20 cellular contexts compared by ENCODE assay signal in the genomic region with DNA sequence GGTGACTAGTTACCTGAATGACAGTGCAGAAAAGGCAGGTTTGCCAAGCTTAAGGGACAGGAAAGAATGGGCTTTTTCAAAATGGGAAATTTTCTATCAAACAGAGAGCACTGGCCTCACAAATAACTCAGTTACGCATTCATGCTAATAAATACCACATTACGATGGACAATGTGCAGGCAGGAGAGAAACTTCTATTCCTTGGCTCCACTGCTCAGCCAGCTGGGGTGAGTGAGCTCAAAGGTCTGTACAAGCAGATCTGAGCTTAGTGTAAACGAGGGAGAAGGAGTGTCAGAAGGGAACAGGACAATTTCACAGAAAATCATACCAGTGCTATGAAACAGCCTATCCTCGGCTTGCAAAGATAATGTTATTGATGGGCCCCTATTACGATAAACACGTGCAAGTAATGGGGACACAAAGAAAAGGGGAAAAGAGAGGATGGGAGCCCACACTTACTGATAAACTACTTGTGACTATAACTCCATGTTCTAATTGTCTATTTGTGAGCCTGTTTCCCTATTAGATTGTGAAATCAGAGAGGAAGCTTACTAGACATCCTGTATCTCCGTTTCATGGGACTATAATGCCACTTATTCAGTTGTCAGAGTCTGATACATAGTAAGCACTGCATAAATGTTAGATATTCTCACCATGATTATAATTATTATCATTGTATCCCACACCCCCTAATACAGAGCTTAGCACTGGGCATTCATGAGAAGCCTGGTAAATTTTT. TPM values are rescaled to one million over a fixed set of nuclear protein-coding genes. Genes with fewer than 3 reads are reported as not detected.
DNase-seq lines count a peak whose midpoint lies in the region; ATAC-seq and TF ChIP-seq lines count a peak whose summit lies in the region.
"Had no signal": no experiment of that assay in that cellular context is flagged by ENCODE, and none has a peak within 500 bp of the region (broad histone marks: within the 10 kb centered on the region; RNA-seq: fewer than 3 reads in every experiment).

No MANE protein-coding gene starts in this region.

- H3K9me3 Mint-ChIP-seq in CD4-positive, alpha-beta memory T cell = peaks cover 0 to 4% (median 0%) of the 10 kb centered on the region in 8 donors
- no peaks in the 10 kb centered on the region for H3K9me3 Mint-ChIP-seq in activated T-helper 17 cell treated with anti-CD3 and anti-CD28 coated beads, Interleukin-2, amount 50 U/mL, for 72 hours

- H3K4me1 ChIP-seq in SJCRH30 (peaks cover 43% of the 10 kb centered on the region), esophagus squamous epithelium (peaks cover 0 to 16% (median 0%) of the 10 kb centered on the region in 3 donors), stomach smooth muscle (ENCODE audit: control insufficient read depth, insufficient read depth, low read length) (peaks cover 22% of the 10 kb centered on the region)
- H3K4me1 ChIP-seq in CD4-positive, alpha-beta memory T cell (ENCODE audit: insufficient read depth, low read length) = no peaks in the 10 kb centered on the region

- peaks cover 25% of the 10 kb centered on the region for H3K9me3 ChIP-seq in SJCRH30 (replicated peaks)
- H3K9me3 ChIP-seq in esophagus squamous epithelium = no peaks in the 10 kb centered on the region
- H3K9me3 ChIP-seq in stomach smooth muscle (ENCODE audit: control insufficient read depth in 2 of 2, low read length in 2 of 2) = no peaks in the 10 kb centered on the region
- no peaks in the 10 kb centered on the region for H3K9me3 ChIP-seq in CD4-positive, alpha-beta memory T cell (ENCODE audit: control insufficient read depth in 1 of 2, low read length in 2 of 2)
- H3K9me3 ChIP-seq: adrenal gland, thoracic aorta had no signal

- H3K27ac Mint-ChIP-seq in CD4-positive, alpha-beta memory T cell = no peak overlapping the region
- no peak overlapping the region for H3K27ac Mint-ChIP-seq in activated T-helper 17 cell treated with anti-CD3 and anti-CD28 coated beads, Interleukin-2, amount 50 U/mL, for 72 hours
- H3K27ac Mint-ChIP-seq: CD4-positive, CD25-positive, alpha-beta regulatory T cell had no signal

- H3K27ac ChIP-seq in SJCRH30 (peak overlapping the region; percentile 99), esophagus squamous epithelium (peak overlapping the region in 3 of 4 donors; percentile 53 to 63 (median 63)), stomach smooth muscle (ENCODE audit: low read length) (peak overlapping the region; percentile 13)
- no peak overlapping the region for H3K27ac ChIP-seq in CD4-positive, alpha-beta memory T cell (ENCODE audit: low read depth, low read length)
- H3K27ac ChIP-seq: dorsolateral prefrontal cortex, epithelial cell of prostate, thoracic aorta had no signal

- POLR2A ChIA-PET in CD4-positive, alpha-beta memory T cell (lab: Charles Lee; ENCODE audit: partially characterized antibody) = no interaction called here

- CTCF ChIA-PET in CD4-positive, alpha-beta memory T cell (lab: Charles Lee; ENCODE audit: partially characterized antibody) = interaction anchor here (0.9 kb wide), 1 partner anchor 84 kb away, joined by 3 read pairs; no protein-coding TSS in a partner anchor

- H3K27me3 ChIP-seq in SJCRH30 (no peaks in the 10 kb centered on the region), esophagus squamous epithelium (no peaks in the 10 kb centered on the region), stomach smooth muscle (ENCODE audit: control insufficient read depth in 1 of 2, insufficient read depth in 2 of 2, low read length in 2 of 2) (no peaks in the 10 kb centered on the region)
- H3K27me3 ChIP-seq in CD4-positive, alpha-beta memory T cell (ENCODE audit: insufficient read depth, low read length) = no peaks in the 10 kb centered on the region
- H3K27me3 ChIP-seq: adrenal gland, dorsolateral prefrontal cortex, MG63 had no signal

- WGBS in esophagus squamous epithelium, 2 donors = 69 to 78% methylated on average over 7 of the region's 7 CpGs

- peaks cover 5 to 16% of the 10 kb centered on the region in 2 donors for H3K27me3 Mint-ChIP-seq in CD4-positive, alpha-beta memory T cell
- peaks cover 5% of the 10 kb centered on the region for H3K27me3 Mint-ChIP-seq in activated T-helper 17 cell treated with anti-CD3 and anti-CD28 coated beads, Interleukin-2, amount 50 U/mL, for 72 hours

- TF ChIP-seq POLR2A in esophagus squamous epithelium (IDR thresholded peaks at IDR 0.05) = no peak

- no peak for ATAC-seq in HG03095 (IDR thresholded peaks at IDR 0.05; ENCODE audit: unreplicated experiment)
- ATAC-seq in activated T-helper 17 cell treated with anti-CD3 and anti-CD28 coated beads, Interleukin-2, amount 50 U/mL, for 72 hours (replicated peaks) = no peak

- TF ChIP-seq CTCF in esophagus squamous epithelium (IDR thresholded peaks at IDR 0.05) = no peak

- no peaks in the 10 kb centered on the region for H3K4me1 Mint-ChIP-seq in CD4-positive, alpha-beta memory T cell
- no peaks in the 10 kb centered on the region for H3K4me1 Mint-ChIP-seq in activated T-helper 17 cell treated with anti-CD3 and anti-CD28 coated beads, Interleukin-2, amount 50 U/mL, for 72 hours
- H3K4me1 Mint-ChIP-seq: CD4-positive, CD25-positive, alpha-beta regulatory T cell had no signal

- H3K4me3 ChIP-seq in SJCRH30 (no peak overlapping the region), esophagus squamous epithelium (no peak overlapping the region), stomach smooth muscle (ENCODE audit: low read length in 2 of 2) (peak overlapping the region in 1 of 2 donors; percentile 23)
- H3K4me3 ChIP-seq in CD4-positive, alpha-beta memory T cell (ENCODE audit: low read length in 2 of 2) = no peak overlapping the region
- H3K4me3 ChIP-seq: adrenal gland, dorsolateral prefrontal cortex, GM23248, MG63, thoracic aorta had no signal

- H3K36me3 ChIP-seq in SJCRH30 (peaks cover 53% of the 10 kb centered on the region), esophagus squamous epithelium (peaks cover 0 to 32% (median 0%) of the 10 kb centered on the region in 3 donors), stomach smooth muscle (ENCODE audit: control insufficient read depth in 2 of 2, insufficient read depth in 2 of 2, low read length in 2 of 2) (peaks cover 7 to 8% of the 10 kb centered on the region in 2 donors)
- H3K36me3 ChIP-seq in CD4-positive, alpha-beta memory T cell (ENCODE audit: insufficient read depth, low read length) = no peaks in the 10 kb centered on the region
- H3K36me3 ChIP-seq: adrenal gland, thoracic aorta had no signal

- intact Hi-C loops in esophagus squamous epithelium (cut with DNase I) = no loop called here
- intact Hi-C loops in CD4-positive, alpha-beta memory T cell (cut with micrococcal nuclease) = no loop called here

- H3K36me3 Mint-ChIP-seq in CD4-positive, alpha-beta memory T cell = no peaks in the 10 kb centered on the region
- no peaks in the 10 kb centered on the region for H3K36me3 Mint-ChIP-seq in activated T-helper 17 cell treated with anti-CD3 and anti-CD28 coated beads, Interleukin-2, amount 50 U/mL, for 72 hours (ENCODE audit: low read depth)
- H3K36me3 Mint-ChIP-seq: CD4-positive, CD25-positive, alpha-beta regulatory T cell had no signal

- peak overlapping the region in 1 of 2 donors; percentile 30 for H3K9ac ChIP-seq in stomach smooth muscle (ENCODE audit: low read length in 2 of 2)
- H3K9ac ChIP-seq: GM23248 had no signal

- H3K4me3 Mint-ChIP-seq in CD4-positive, alpha-beta memory T cell = no peak overlapping the region
- H3K4me3 Mint-ChIP-seq in activated T-helper 17 cell treated with anti-CD3 and anti-CD28 coated beads, Interleukin-2, amount 50 U/mL, for 72 hours = no peak overlapping the region
- H3K4me3 Mint-ChIP-seq: CD4-positive, CD25-positive, alpha-beta regulatory T cell had no signal

- DNase-seq in SJCRH30 (no peak), esophagus squamous epithelium (lab: John Stamatoyannopoulos, UW) (no peak), lung microvascular endothelial cell (ENCODE audit: low read depth in 2 of 2) (peak; percentile 21 to 58), NCI-H187 (lab: John Stamatoyannopoulos, UW) (no peak)
- no peak for DNase-seq in CD4-positive, alpha-beta memory T cell
- DNase-seq: activated CD4-positive, alpha-beta T cell treated with anti-CD3 and anti-CD28 coated beads for 48 hours; activated CD8-positive, alpha-beta memory T cell treated with anti-CD3 and anti-CD28 coated beads, Interleukin-2, amount 50 U/mL, for 4 hours; activated effector memory CD4-positive, alpha-beta T cell treated with Interleukin-2 at 50 U/mL for 16 hours; adrenal gland; caudate nucleus; CD4-positive, CD25-positive, alpha-beta regulatory T cell; dorsolateral prefrontal cortex; GM23248; MG63; retina had no signal

RNA-seq across cellular contexts. Expression of a gene that starts 46.3 kb away (rescaled TPM):
- total RNA-seq in SJCRH30 (2014; rRNA removed; shearing (Covaris generic)) = 52.5 and 57.4 TPM in 2 replicates
- total RNA-seq in esophagus squamous epithelium = 10 to 100 TPM; 47.2 to 91.6 (median 66.9) TPM
- total RNA-seq in lung microvascular endothelial cell = 29.8 and 31.8 TPM in 2 replicates
- under 1 TPM; 0.06 to 0.09 TPM for total RNA-seq in CD4-positive, alpha-beta memory T cell
- under 1 TPM in 1 of 2 donors, not detected in 1; 0.07 TPM for polyA plus RNA-seq in CD4-positive, alpha-beta memory T cell
- under 1 TPM; 0.06 to 0.34 TPM for total RNA-seq in activated T-helper 17 cell treated with anti-CD3 and anti-CD28 coated beads, Interleukin-2, amount 50 U/mL, for 72 hours

Comparison
In these comparisons a context has a peak if more than half of its experiments do, and no peak if none do; other contexts are left out.
1. DNase-seq: peak in lung microvascular endothelial cell (2 of 2); none in SJCRH30 (0 of 2), esophagus squamous epithelium (single experiment), CD4-positive, alpha-beta memory T cell (0 of 5) and NCI-H187 (0 of 2).
2. RNA of a gene that starts 46.3 kb away (total RNA-seq): 47.2 to 91.6 TPM in esophagus squamous epithelium, 52.5 to 57.4 TPM in SJCRH30 and 29.8 to 31.8 TPM in lung microvascular endothelial cell; 0.06 to 0.34 TPM in activated T-helper 17 cell treated with anti-CD3 and anti-CD28 coated beads, Interleukin-2, amount 50 U/mL, for 72 hours and 0.06 to 0.09 TPM in CD4-positive, alpha-beta memory T cell; every median in the first group is over 10 times any median in the second.